1 cellular context compared by ENCODE assay signal in genomic region chr10:70579234-70580002, GRCh38.
A peak's percentile ranks its signal among the peaks of the same experiment; 100 is the strongest.
TF ChIP-seq lines count a peak whose summit lies in the region.

No MANE protein-coding gene starts in this region.

TF ChIP-seq in K562, 482 proteins besides CTCF, POLR2A, EP300 and RAD21 (continued from another document):
- TF ChIP-seq KLF13 (tag; IDR thresholded peaks at IDR 0.05; ENCODE audit: borderline replicate concordance, low read depth): no peak
- TF ChIP-seq SMARCA4 (IDR thresholded peaks at IDR 0.05): no peak
- no peak for TF ChIP-seq ATF4 (CRISPR knock-in tag; IDR thresholded peaks at IDR 0.05)
- no peak for TF ChIP-seq MTA1 (IDR thresholded peaks at IDR 0.05; ENCODE audit: borderline replicate concordance)
- no peak for TF ChIP-seq ZBTB34 (CRISPR knock-in tag; IDR thresholded peaks at IDR 0.05)
- TF ChIP-seq TCF3 (CRISPR knock-in tag; IDR thresholded peaks at IDR 0.05): no peak
- TF ChIP-seq ZFP1 (CRISPR knock-in tag; IDR thresholded peaks at IDR 0.05): no peak
- TF ChIP-seq BRF1 (IDR thresholded peaks at IDR 0.05; ENCODE audit: borderline replicate concordance, extremely low read depth, insufficient read length): no peak
- no peak; the same call in 1 of the 2 replicates for TF ChIP-seq DMBX1 (CRISPR knock-in tag; IDR thresholded peaks at IDR 0.05; ENCODE audit: borderline replicate concordance)
- no peak for TF ChIP-seq NFATC3 (IDR thresholded peaks at IDR 0.05)
- TF ChIP-seq ZNF695 (CRISPR knock-in tag; IDR thresholded peaks at IDR 0.05): no peak
- TF ChIP-seq CBFA2T2 (conservative IDR thresholded peaks at IDR 0.05): peak; percentile 38
- no peak for TF ChIP-seq ZNF586 (CRISPR knock-in tag; conservative IDR thresholded peaks at IDR 0.05)
- peak; percentile 8; the same call in 1 of the 2 replicates for TF ChIP-seq BACH1 (tag; IDR thresholded peaks at IDR 0.05)
- peak; percentile 59 for TF ChIP-seq FOS (IDR thresholded peaks at IDR 0.05; ENCODE audit: extremely low read depth, insufficient read length)
- no peak for TF ChIP-seq PCBP1 (IDR thresholded peaks at IDR 0.05; ENCODE audit: low read depth, low read length, poor library complexity, severe bottlenecking)
- 0 out of 2 replicates have a peak, but pooled peaks have one; percentile 13 for TF ChIP-seq NR2C1 (IDR thresholded peaks at IDR 0.05)
- TF ChIP-seq NR2C1 (tag; IDR thresholded peaks at IDR 0.05): no peak
- TF ChIP-seq ZNF274 (IDR thresholded peaks at IDR 0.05; ENCODE audit: borderline replicate concordance, low read depth, low read length): no peak
- no peak for TF ChIP-seq CREB1 (IDR thresholded peaks at IDR 0.05)
- TF ChIP-seq CREB1 (CRISPR knock-in tag; IDR thresholded peaks at IDR 0.05): no peak
- TF ChIP-seq ZNF197 (CRISPR knock-in tag; IDR thresholded peaks at IDR 0.05; ENCODE audit: low read depth): 0 out of 2 replicates have a peak, but pooled peaks have one; percentile 21
- TF ChIP-seq, protein P1, sequence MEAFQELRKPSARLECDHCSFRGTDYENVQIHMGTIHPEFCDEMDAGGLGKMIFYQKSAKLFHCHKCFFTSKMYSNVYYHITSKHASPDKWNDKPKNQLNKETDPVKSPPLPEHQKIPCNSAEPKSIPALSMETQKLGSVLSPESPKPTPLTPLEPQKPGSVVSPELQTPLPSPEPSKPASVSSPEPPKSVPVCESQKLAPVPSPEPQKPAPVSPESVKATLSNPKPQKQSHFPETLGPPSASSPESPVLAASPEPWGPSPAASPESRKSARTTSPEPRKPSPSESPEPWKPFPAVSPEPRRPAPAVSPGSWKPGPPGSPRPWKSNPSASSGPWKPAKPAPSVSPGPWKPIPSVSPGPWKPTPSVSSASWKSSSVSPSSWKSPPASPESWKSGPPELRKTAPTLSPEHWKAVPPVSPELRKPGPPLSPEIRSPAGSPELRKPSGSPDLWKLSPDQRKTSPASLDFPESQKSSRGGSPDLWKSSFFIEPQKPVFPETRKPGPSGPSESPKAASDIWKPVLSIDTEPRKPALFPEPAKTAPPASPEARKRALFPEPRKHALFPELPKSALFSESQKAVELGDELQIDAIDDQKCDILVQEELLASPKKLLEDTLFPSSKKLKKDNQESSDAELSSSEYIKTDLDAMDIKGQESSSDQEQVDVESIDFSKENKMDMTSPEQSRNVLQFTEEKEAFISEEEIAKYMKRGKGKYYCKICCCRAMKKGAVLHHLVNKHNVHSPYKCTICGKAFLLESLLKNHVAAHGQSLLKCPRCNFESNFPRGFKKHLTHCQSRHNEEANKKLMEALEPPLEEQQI (IDR thresholded peaks at IDR 0.05): 0 out of 2 replicates have a peak, but pooled peaks have one; percentile 36
- no peak for TF ChIP-seq STAG1 (CRISPR knock-in tag; IDR thresholded peaks at IDR 0.05; ENCODE audit: borderline replicate concordance)
- no peak for TF ChIP-seq MTA2 (IDR thresholded peaks at IDR 0.05; ENCODE audit: low read depth)
- peak; percentile 70; the same call in 1 of the 2 replicates for TF ChIP-seq NR4A1 (CRISPR knock-in tag; IDR thresholded peaks at IDR 0.05)
- TF ChIP-seq NR4A1 (tag; IDR thresholded peaks at IDR 0.05): no peak
- TF ChIP-seq TCF7L2 (IDR thresholded peaks at IDR 0.05; ENCODE audit: low read depth, low read length): no peak
- no peak for TF ChIP-seq SOX6 (IDR thresholded peaks at IDR 0.05)
- TF ChIP-seq ETS2 (tag; IDR thresholded peaks at IDR 0.05; ENCODE audit: borderline replicate concordance, poor library complexity, severe bottlenecking): no peak
- TF ChIP-seq XRCC5 (IDR thresholded peaks at IDR 0.05; ENCODE audit: low read depth, low read length): no peak
- peak; percentile 28 to 68; a peak in 2 of 4 replicates for TF ChIP-seq KDM1A (IDR thresholded peaks at IDR 0.05)
- peak; percentile 93 for TF ChIP-seq RAD51 (IDR thresholded peaks at IDR 0.05; ENCODE audit: borderline replicate concordance, low read depth)
- TF ChIP-seq MCM7 (IDR thresholded peaks at IDR 0.05): no peak
- TF ChIP-seq RBM25 (IDR thresholded peaks at IDR 0.05; ENCODE audit: low read depth, low read length, severe bottlenecking): peak; percentile 72
- TF ChIP-seq SMAD4 (CRISPR knock-in tag; conservative IDR thresholded peaks at IDR 0.05): 0 out of 2 replicates have a peak, but pooled peaks have one; percentile 12
- TF ChIP-seq, protein P2, sequence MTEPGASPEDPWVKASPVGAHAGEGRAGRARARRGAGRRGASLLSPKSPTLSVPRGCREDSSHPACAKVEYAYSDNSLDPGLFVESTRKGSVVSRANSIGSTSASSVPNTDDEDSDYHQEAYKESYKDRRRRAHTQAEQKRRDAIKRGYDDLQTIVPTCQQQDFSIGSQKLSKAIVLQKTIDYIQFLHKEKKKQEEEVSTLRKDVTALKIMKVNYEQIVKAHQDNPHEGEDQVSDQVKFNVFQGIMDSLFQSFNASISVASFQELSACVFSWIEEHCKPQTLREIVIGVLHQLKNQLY (CRISPR knock-in tag; conservative IDR thresholded peaks at IDR 0.05): no peak
- no peak for TF ChIP-seq DNMT1 (IDR thresholded peaks at IDR 0.05)
- TF ChIP-seq SLC30A9 (CRISPR knock-in tag; IDR thresholded peaks at IDR 0.05): no peak
- TF ChIP-seq, protein P3, sequence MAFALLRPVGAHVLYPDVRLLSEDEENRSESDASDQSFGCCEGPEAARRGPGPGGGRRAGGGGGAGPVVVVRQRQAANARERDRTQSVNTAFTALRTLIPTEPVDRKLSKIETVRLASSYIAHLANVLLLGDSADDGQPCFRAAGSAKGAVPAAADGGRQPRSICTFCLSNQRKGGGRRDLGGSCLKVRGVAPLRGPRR (CRISPR knock-in tag; IDR thresholded peaks at IDR 0.05): no peak
- TF ChIP-seq ZNF232 (CRISPR knock-in tag; IDR thresholded peaks at IDR 0.05): no peak
- TF ChIP-seq POLR2G (IDR thresholded peaks at IDR 0.05; ENCODE audit: low read depth, low read length): no peak
- no peak for TF ChIP-seq ZKSCAN3 (CRISPR knock-in tag; IDR thresholded peaks at IDR 0.05)
- 0 out of 2 replicates have a peak, but pooled peaks have one; percentile 35 for TF ChIP-seq ZBTB17 (CRISPR knock-in tag; IDR thresholded peaks at IDR 0.05)
- TF ChIP-seq ZNF785 (CRISPR knock-in tag; IDR thresholded peaks at IDR 0.05): no peak
- peak in 1 of 2 experiments; percentile 34; a peak in 1 of 3 replicates for TF ChIP-seq CBX3 (IDR thresholded peaks at IDR 0.05; ENCODE audit: borderline replicate concordance in 1 of 2, low read length in 2 of 2)
TF ChIP-seq in K562: peak in this region for 37.
